12 cellular contexts compared by ENCODE assay signal in the genomic region with DNA sequence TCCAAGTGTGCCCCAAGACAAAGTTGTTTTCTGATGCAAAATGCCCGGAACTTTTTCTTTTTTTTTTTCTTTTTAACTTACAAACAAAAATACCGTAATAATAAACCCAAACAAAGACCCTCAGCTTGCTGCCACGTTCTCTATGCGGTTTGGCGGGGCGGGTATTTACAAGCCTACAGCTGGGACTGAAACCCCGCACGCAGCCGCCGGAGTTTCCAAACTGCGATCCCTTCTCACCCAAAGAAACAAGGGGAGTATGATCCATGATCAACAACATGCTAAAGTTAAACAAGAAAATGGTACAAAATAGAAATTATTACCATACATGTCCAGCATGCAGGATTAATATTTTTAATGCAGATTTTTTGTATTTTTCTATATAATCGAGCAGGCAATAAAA. TPM values are rescaled to one million over a fixed set of nuclear protein-coding genes. Genes with fewer than 3 reads are reported as not detected.
A peak's percentile ranks its signal among the peaks of the same experiment; 100 is the strongest.
DNase-seq lines count a peak whose midpoint lies in the region; ATAC-seq and TF ChIP-seq lines count a peak whose summit lies in the region.
"Had no signal": no experiment of that assay in that cellular context is flagged by ENCODE, and none has a peak within 500 bp of the region (broad histone marks: within the 10 kb centered on the region; RNA-seq: fewer than 3 reads in every experiment).

No MANE protein-coding gene starts in this region.

- no peak for TF ChIP-seq POLR2A in esophagus squamous epithelium (IDR thresholded peaks at IDR 0.05)

- TF ChIP-seq CTCF in esophagus squamous epithelium (IDR thresholded peaks at IDR 0.05) (no peak), type B pancreatic cell (conservative IDR thresholded peaks at IDR 0.05) (no peak)

- no peaks in the 10 kb centered on the region for H3K9me3 Mint-ChIP-seq in type B pancreatic cell
- H3K9me3 Mint-ChIP-seq: activated B cell treated with CpG ODN at 0.5 μM for 24 hours; stimulated activated effector memory CD8-positive, alpha-beta T cell treated with anti-CD3 and anti-CD28 coated beads, Interleukin-12 subunit alpha, Interleukin-12 subunit beta, amount 100 ng/mL, for 72 hours had no signal

- H3K27me3 Mint-ChIP-seq in type B pancreatic cell = peaks cover 80% of the 10 kb centered on the region

- peaks cover 49% of the 10 kb centered on the region for H3K36me3 ChIP-seq in SK-N-MC (ENCODE audit: insufficient read depth, low read length)
- H3K36me3 ChIP-seq in esophagus squamous epithelium = peaks cover 0 to 20% (median 0%) of the 10 kb centered on the region in 3 donors
- H3K36me3 ChIP-seq in muscle layer of colon (ENCODE audit: insufficient read depth, low read length) = no peaks in the 10 kb centered on the region

- 12 to 20% methylated on average over 12 of the region's 12 CpGs for WGBS in esophagus squamous epithelium, 2 donors

- H3K4me1 ChIP-seq in esophagus squamous epithelium (peaks cover 22 to 88% (median 39%) of the 10 kb centered on the region in 3 donors), muscle layer of colon (ENCODE audit: insufficient read depth, low read length) (peaks cover 7% of the 10 kb centered on the region)

- H3K27ac ChIP-seq in SK-N-MC = peak overlapping the region; percentile 82
- peak overlapping the region; percentile 94 to 98 (median 96) for H3K27ac ChIP-seq in esophagus squamous epithelium
- H3K27ac ChIP-seq in muscle layer of colon (ENCODE audit: low read depth, low read length) = peak overlapping the region; percentile 52

- intact Hi-C loops in esophagus squamous epithelium (cut with DNase I) = loop anchor here (10.0 kb wide), 1 partner anchor 402 kb away; no protein-coding TSS in a partner anchor

- peak overlapping the region; percentile 86 for H3K9ac ChIP-seq in SK-N-MC (ENCODE audit: insufficient read length)
- H3K9ac ChIP-seq in muscle layer of colon (ENCODE audit: low read length) = no peak overlapping the region

- ATAC-seq in HG03565 (IDR thresholded peaks at IDR 0.05; ENCODE audit: unreplicated experiment) = no peak
- ATAC-seq: PC-3; stimulated activated effector memory CD8-positive, alpha-beta T cell treated with anti-CD3 and anti-CD28 coated beads, Interleukin-12 subunit alpha, Interleukin-12 subunit beta, amount 100 ng/mL, for 72 hours had no signal

- peaks cover 30% of the 10 kb centered on the region for H3K36me3 Mint-ChIP-seq in type B pancreatic cell
- H3K36me3 Mint-ChIP-seq: activated naive CD8-positive, alpha-beta T cell; stimulated activated effector memory CD8-positive, alpha-beta T cell treated with anti-CD3 and anti-CD28 coated beads, Interleukin-12 subunit alpha, Interleukin-12 subunit beta, amount 100 ng/mL, for 72 hours had no signal

- H3K4me3 ChIP-seq in SK-N-MC (peak overlapping the region; percentile 90), esophagus squamous epithelium (peak overlapping the region; percentile 70 to 84 (median 80)), muscle layer of colon (ENCODE audit: low read depth in 1 of 2, low read length in 2 of 2) (peak overlapping the region; percentile 64 to 83)

- H3K27ac Mint-ChIP-seq in type B pancreatic cell = peak overlapping the region; percentile 84
- H3K27ac Mint-ChIP-seq: activated B cell treated with CpG ODN at 0.5 μM for 24 hours; activated naive CD8-positive, alpha-beta T cell; stimulated activated effector memory CD8-positive, alpha-beta T cell treated with anti-CD3 and anti-CD28 coated beads, Interleukin-12 subunit alpha, Interleukin-12 subunit beta, amount 100 ng/mL, for 72 hours had no signal

- DNase-seq in SK-N-MC (ENCODE audit: low read depth, low spot score) (no peak), esophagus squamous epithelium (lab: John Stamatoyannopoulos, UW) (no peak), type B pancreatic cell (ENCODE audit: extremely low spot score, unreplicated experiment) (no peak), pons (ENCODE audit: low spot score) (no peak)
- no peak for DNase-seq in activated T-cell treated with anti-CD3 and anti-CD28 coated beads, Interleukin-2, amount 50 U/mL, for 1 hour
- DNase-seq: activated B cell treated with CpG ODN at 0.5 μM for 24 hours, NCI-H1436, PC-3 had no signal

- H3K4me1 Mint-ChIP-seq in type B pancreatic cell (ENCODE audit: unreplicated experiment) = peaks cover 33% of the 10 kb centered on the region

- H3K9me3 ChIP-seq in SK-N-MC (ENCODE audit: low read depth, low read length) = no peaks in the 10 kb centered on the region
- no peaks in the 10 kb centered on the region for H3K9me3 ChIP-seq in esophagus squamous epithelium
- H3K9me3 ChIP-seq in muscle layer of colon (ENCODE audit: low read length) = no peaks in the 10 kb centered on the region

- H3K27me3 ChIP-seq in esophagus squamous epithelium (peaks cover 0 to 61% (median 0%) of the 10 kb centered on the region in 4 donors), muscle layer of colon (ENCODE audit: control insufficient read depth in 1 of 2, insufficient read depth in 2 of 2, low read length in 2 of 2) (peaks cover 18 to 23% of the 10 kb centered on the region in 2 donors)

- peak overlapping the region; percentile 96 for H3K4me3 Mint-ChIP-seq in type B pancreatic cell
- H3K4me3 Mint-ChIP-seq: activated B cell treated with CpG ODN at 0.5 μM for 24 hours; activated naive CD8-positive, alpha-beta T cell had no signal

RNA-seq across cellular contexts. Expression of a gene that starts 2.1 kb away (rescaled TPM):
- total RNA-seq in esophagus squamous epithelium (10 to 100 TPM; 36.2 to 61.7 (median 39.6) TPM), type B pancreatic cell (ENCODE audit: low replicate concordance) (104 and 114 TPM in 2 replicates)
